In genomic region chr1:6554907-6555778, GRCh38 we compare ENCODE assay signal across 8 cellular contexts. TPM values are rescaled to one million over a fixed set of nuclear protein-coding genes. Genes with fewer than 3 reads are reported as not detected.
DNase-seq lines count a peak whose midpoint lies in the region; ATAC-seq and TF ChIP-seq lines count a peak whose summit lies in the region.

TSS of gene TAS1R1 (plus strand) at chr1:6555307. CDS start at chr1:6555374, 67 bp downstream.

- no peaks in the 10 kb centered on the region for H3K27me3 Mint-ChIP-seq in IgD-negative memory B cell
- no peaks in the 10 kb centered on the region for H3K27me3 Mint-ChIP-seq in central memory CD8-positive, alpha-beta T cell

- H3K36me3 ChIP-seq in ACC112 (ENCODE audit: insufficient read depth, low read length), result no peaks in the 10 kb centered on the region
- H3K36me3 ChIP-seq in right lobe of liver, result peaks cover 0 to 9% (median 0%) of the 10 kb centered on the region in 4 donors
- peaks cover 7% of the 10 kb centered on the region for H3K36me3 ChIP-seq in thoracic aorta

- no peak for ATAC-seq in central memory CD8-positive, alpha-beta T cell (replicated peaks; ENCODE audit: extremely low read depth, poor library complexity, severe bottlenecking)
- ATAC-seq in right lobe of liver (peak in 1 of 4 donors; percentile 2), thoracic aorta (ENCODE audit: insufficient number of reproducible peaks, low FRiP score, low read depth) (peak; percentile 58), HG02973 (IDR thresholded peaks at IDR 0.05; ENCODE audit: unreplicated experiment) (no peak)
- ATAC-seq in activated CD4-positive, CD25-positive, alpha-beta regulatory T cell treated with anti-CD3 and anti-CD28 coated beads, Interleukin-2, amount 50 U/mL, for 24 hours, result no peak

- H3K4me3 ChIP-seq in ACC112 (ENCODE audit: low read depth, low read length) (peak within 1 kb of the TSS; percentile 93), right lobe of liver (peak within 1 kb of the TSS; percentile 92 to 98 (median 98)), thoracic aorta (peak within 1 kb of the TSS; percentile 91)

- H3K9me3 Mint-ChIP-seq in IgD-negative memory B cell, result no peaks in the 10 kb centered on the region
- H3K9me3 Mint-ChIP-seq in central memory CD8-positive, alpha-beta T cell, result no peaks in the 10 kb centered on the region

- peak within 1 kb of the TSS; percentile 55 for H2AFZ ChIP-seq in ACC112 (ENCODE audit: low read length, unreplicated experiment)

- H3K79me2 ChIP-seq in ACC112 (ENCODE audit: control insufficient read depth, insufficient read depth, low read length, unreplicated experiment), result peaks cover 24% of the 10 kb centered on the region

- H3K27ac ChIP-seq in ACC112 (ENCODE audit: low read depth, low read length), result no peak within 1 kb of the TSS
- peak within 1 kb of the TSS; percentile 66 to 76 (median 67) for H3K27ac ChIP-seq in right lobe of liver
- H3K27ac ChIP-seq in thoracic aorta, result peak within 1 kb of the TSS; percentile 50 to 59

- intact Hi-C loops in right lobe of liver (cut with DNase I), result no loop called here

- H3K9me3 ChIP-seq in right lobe of liver, result no peaks in the 10 kb centered on the region
- no peaks in the 10 kb centered on the region for H3K9me3 ChIP-seq in thoracic aorta

- TF ChIP-seq CTCF in right lobe of liver (IDR thresholded peaks at IDR 0.05) (no peak), thoracic aorta (IDR thresholded peaks at IDR 0.05) (no peak)

- peaks cover 10% of the 10 kb centered on the region for H3K4me1 ChIP-seq in ACC112 (ENCODE audit: control insufficient read depth, insufficient read depth, low read length, unreplicated experiment)
- peaks cover 0 to 11% (median 5%) of the 10 kb centered on the region in 4 donors for H3K4me1 ChIP-seq in right lobe of liver
- H3K4me1 ChIP-seq in thoracic aorta (ENCODE audit: control insufficient read depth in 1 of 2, low read depth in 2 of 2), result peaks cover 16 to 25% of the 10 kb centered on the region in 2 donors

- H3K4me1 Mint-ChIP-seq in IgD-negative memory B cell, result peaks cover 6 to 12% (median 9%) of the 10 kb centered on the region in 3 donors
- H3K4me1 Mint-ChIP-seq in central memory CD8-positive, alpha-beta T cell, result peaks cover 7% of the 10 kb centered on the region

- no peak for DNase-seq in central memory CD8-positive, alpha-beta T cell (ENCODE audit: low spot score in 2 of 2)
- DNase-seq in right lobe of liver (peak in 2 of 3 donors; percentile 52 to 55), thoracic aorta (ENCODE audit: low spot score) (peak; percentile 7), COR-L47 (lab: John Stamatoyannopoulos, UW) (no peak)

- H3K27me3 ChIP-seq in ACC112 (ENCODE audit: insufficient read depth, low read length), result no peaks in the 10 kb centered on the region
- H3K27me3 ChIP-seq in right lobe of liver, result no peaks in the 10 kb centered on the region
- no peaks in the 10 kb centered on the region for H3K27me3 ChIP-seq in thoracic aorta (replicated peaks; ENCODE audit: insufficient read depth)

- peak within 1 kb of the TSS; percentile 59 to 71 (median 70) for H3K27ac Mint-ChIP-seq in IgD-negative memory B cell
- no peak within 1 kb of the TSS for H3K27ac Mint-ChIP-seq in central memory CD8-positive, alpha-beta T cell (ENCODE audit: low read depth)

- WGBS in right lobe of liver (ENCODE audit: insufficient coverage, low coverage, low lambda C conversion rate, missing lambda C conversion rate), result 75% methylated on average over 9 of the region's 19 CpGs

- H3K4me3 Mint-ChIP-seq in IgD-negative memory B cell, result peak within 1 kb of the TSS; percentile 83 to 97 (median 95)
- H3K4me3 Mint-ChIP-seq in central memory CD8-positive, alpha-beta T cell, result peak within 1 kb of the TSS; percentile 77

- H3K36me3 Mint-ChIP-seq in IgD-negative memory B cell, result no peaks in the 10 kb centered on the region
- H3K36me3 Mint-ChIP-seq in central memory CD8-positive, alpha-beta T cell (ENCODE audit: insufficient read depth), result peaks cover 14% of the 10 kb centered on the region

- no peak for TF ChIP-seq POLR2A in right lobe of liver (IDR thresholded peaks at IDR 0.05)

RNA-seq across cellular contexts. Expression of gene TAS1R1, which starts in this region (rescaled TPM):
- polyA plus RNA-seq in IgD-negative memory B cell, result not detected
- under 1 TPM in 1 of 6 experiments, not detected in 5; 0.26 TPM for total RNA-seq in right lobe of liver
- under 1 TPM in 1 of 2 donors, not detected in 1; 0.81 TPM for total RNA-seq in thoracic aorta

Comparison
In these comparisons a context has a peak if more than half of its experiments do, and no peak if none do; other contexts are left out.
1. Peak in DNase-seq, H3K4me3 ChIP-seq and H3K27ac ChIP-seq in right lobe of liver; RNA of the gene not detected or under 1 TPM.
2. Peak in DNase-seq, ATAC-seq, H3K4me3 ChIP-seq and H3K27ac ChIP-seq in thoracic aorta; RNA of the gene not detected or under 1 TPM.